In genomic region chr18:35851286-35851967, GRCh38 we compare ENCODE assay signal across 1 cellular context.
TF ChIP-seq lines count a peak whose summit lies in the region.

No MANE protein-coding gene starts in this region.

TF ChIP-seq in H1, 55 proteins besides CTCF, POLR2A, EP300 and RAD21 (continued from another document):
- TF ChIP-seq CHD7 (IDR thresholded peaks at IDR 0.05; ENCODE audit: insufficient replicate concordance, low read length), result peak; percentile 94
TF ChIP-seq in H1: peak in this region for 6.
